8 cellular contexts compared by ENCODE assay signal in genomic region chr16:84593825-84594724, GRCh38. TPM values are rescaled to one million over a fixed set of nuclear protein-coding genes. Genes with fewer than 3 reads are reported as not detected.
A peak's percentile ranks its signal among the peaks of the same experiment; 100 is the strongest.
DNase-seq lines count a peak whose midpoint lies in the region; ATAC-seq and TF ChIP-seq lines count a peak whose summit lies in the region.

No MANE protein-coding gene starts in this region.

- H3K9me3 Mint-ChIP-seq in endodermal cell, result no peaks in the 10 kb centered on the region

- no peaks in the 10 kb centered on the region for H3K27me3 Mint-ChIP-seq in endodermal cell (ENCODE audit: insufficient read depth)

- TF ChIP-seq CTCF in endodermal cell (conservative IDR thresholded peaks at IDR 0.05), result no peak

- H3K4me3 Mint-ChIP-seq in endodermal cell, result no peak overlapping the region

- H3K27me3 ChIP-seq in endodermal cell (ENCODE audit: control insufficient read depth, insufficient read depth, low read length, poor library complexity, severe bottlenecking), result no peaks in the 10 kb centered on the region

- peaks cover 2% of the 10 kb centered on the region for H3K4me1 ChIP-seq in endodermal cell (ENCODE audit: control insufficient read depth, insufficient read depth, low read length)

- H3K27ac ChIP-seq in endodermal cell (ENCODE audit: low read depth, low read length), result peak overlapping the region; percentile 61

- DNase-seq in DMS79 (lab: John Stamatoyannopoulos, UW), result peak; percentile 55
- peak; percentile 75 for DNase-seq in activated CD4-positive, alpha-beta T cell treated with anti-CD3 and anti-CD28 coated beads, Interleukin-2, amount 50 U/mL, for 1 hour
- no peak for DNase-seq in endodermal cell
- peak; percentile 74 for DNase-seq in stimulated activated CD4-positive, alpha-beta T cell treated with anti-CD3 and anti-CD28 coated beads, Interleukin-1b, Interleukin-23, amount 100 ng/mL, for 48 hours
- DNase-seq in DMS153 (lab: John Stamatoyannopoulos, UW), result no peak
- DNase-seq in COR-L47 (lab: John Stamatoyannopoulos, UW), result no peak

- peaks cover 5% of the 10 kb centered on the region for H3K4me1 Mint-ChIP-seq in endodermal cell

- H3K9me3 ChIP-seq in endodermal cell (ENCODE audit: control insufficient read depth, low read length), result no peaks in the 10 kb centered on the region

- WGBS in endodermal cell (ENCODE audit: insufficient coverage in 1 of 2, insufficient read length in 1 of 2), 2 experiments, result 84 to 92% methylated on average over 15 to 23 of the region's 23 CpGs

- H3K36me3 ChIP-seq in endodermal cell (ENCODE audit: control insufficient read depth, insufficient read depth, low read length), result peaks cover 1% of the 10 kb centered on the region

- peaks cover 2% of the 10 kb centered on the region for H3K36me3 Mint-ChIP-seq in endodermal cell (ENCODE audit: low read depth)

- ATAC-seq in GM19463 (IDR thresholded peaks at IDR 0.05; ENCODE audit: unreplicated experiment) (peak; percentile 93), HG03520 (IDR thresholded peaks at IDR 0.05; ENCODE audit: unreplicated experiment) (peak; percentile 85)

- no peak overlapping the region for H3K27ac Mint-ChIP-seq in endodermal cell

- H3K9ac ChIP-seq in endodermal cell (ENCODE audit: extremely low read depth, low read length, poor library complexity, severe bottlenecking), result no peak overlapping the region

- no peak overlapping the region for H3K4me3 ChIP-seq in endodermal cell (ENCODE audit: low read length)

RNA-seq across cellular contexts. Expression of gene COTL1, which starts 23.8 kb away (rescaled TPM):
- 10 to 100 TPM; 33.4 to 34.9 TPM for total RNA-seq in endodermal cell
- polyA plus RNA-seq in endodermal cell (2013, experiment 1 of 2), result 191 TPM
- 190 TPM for polyA plus RNA-seq in endodermal cell (2013, experiment 2 of 2)

RNA-seq across cellular contexts. Expression of gene KLHL36, which starts 54.2 kb away (rescaled TPM):
- total RNA-seq in endodermal cell, result 10 to 100 TPM; 44.2 to 59.2 TPM
- 20.7 TPM for polyA plus RNA-seq in endodermal cell (2013, experiment 1 of 2)
- polyA plus RNA-seq in endodermal cell (2013, experiment 2 of 2), result 21.3 TPM

Comparison
In these comparisons a context has a peak if more than half of its experiments do, and no peak if none do; other contexts are left out.
1. DNase-seq: peak in DMS79 (single experiment), activated CD4-positive, alpha-beta T cell treated with anti-CD3 and anti-CD28 coated beads, Interleukin-2, amount 50 U/mL, for 1 hour (single experiment) and stimulated activated CD4-positive, alpha-beta T cell treated with anti-CD3 and anti-CD28 coated beads, Interleukin-1b, Interleukin-23, amount 100 ng/mL, for 48 hours (single experiment); none in endodermal cell (single experiment), DMS153 (single experiment) and COR-L47 (single experiment).